ENCODE assay signal across 1 cellular context in the genomic region with DNA sequence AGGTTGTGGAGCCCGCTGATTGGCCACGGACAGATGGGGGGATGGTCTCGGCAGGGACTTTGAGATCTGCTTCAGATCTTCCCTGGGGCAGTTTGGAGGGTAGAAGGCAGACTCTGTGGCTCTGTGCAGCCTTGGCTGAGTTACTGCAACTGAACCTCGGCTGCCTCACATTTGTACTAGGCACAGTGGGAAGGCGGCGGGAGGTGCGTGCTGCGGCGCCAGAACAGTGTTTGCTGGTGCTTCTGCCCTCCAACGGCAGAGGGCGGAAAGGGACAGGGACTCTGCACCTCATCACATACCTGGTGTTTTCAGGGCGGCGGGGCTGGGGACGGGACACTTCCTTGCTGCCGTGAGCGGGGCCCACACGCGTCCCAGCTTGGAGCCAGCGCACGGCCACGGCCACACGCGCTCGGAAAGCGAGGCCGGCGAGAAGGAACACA.
TF ChIP-seq lines count a peak whose summit lies in the region.

No MANE protein-coding gene starts in this region.

TF ChIP-seq in HEK293, 187 proteins besides CTCF, POLR2A, EP300 and RAD21 (continued from another document):
- TF ChIP-seq, protein P1, sequence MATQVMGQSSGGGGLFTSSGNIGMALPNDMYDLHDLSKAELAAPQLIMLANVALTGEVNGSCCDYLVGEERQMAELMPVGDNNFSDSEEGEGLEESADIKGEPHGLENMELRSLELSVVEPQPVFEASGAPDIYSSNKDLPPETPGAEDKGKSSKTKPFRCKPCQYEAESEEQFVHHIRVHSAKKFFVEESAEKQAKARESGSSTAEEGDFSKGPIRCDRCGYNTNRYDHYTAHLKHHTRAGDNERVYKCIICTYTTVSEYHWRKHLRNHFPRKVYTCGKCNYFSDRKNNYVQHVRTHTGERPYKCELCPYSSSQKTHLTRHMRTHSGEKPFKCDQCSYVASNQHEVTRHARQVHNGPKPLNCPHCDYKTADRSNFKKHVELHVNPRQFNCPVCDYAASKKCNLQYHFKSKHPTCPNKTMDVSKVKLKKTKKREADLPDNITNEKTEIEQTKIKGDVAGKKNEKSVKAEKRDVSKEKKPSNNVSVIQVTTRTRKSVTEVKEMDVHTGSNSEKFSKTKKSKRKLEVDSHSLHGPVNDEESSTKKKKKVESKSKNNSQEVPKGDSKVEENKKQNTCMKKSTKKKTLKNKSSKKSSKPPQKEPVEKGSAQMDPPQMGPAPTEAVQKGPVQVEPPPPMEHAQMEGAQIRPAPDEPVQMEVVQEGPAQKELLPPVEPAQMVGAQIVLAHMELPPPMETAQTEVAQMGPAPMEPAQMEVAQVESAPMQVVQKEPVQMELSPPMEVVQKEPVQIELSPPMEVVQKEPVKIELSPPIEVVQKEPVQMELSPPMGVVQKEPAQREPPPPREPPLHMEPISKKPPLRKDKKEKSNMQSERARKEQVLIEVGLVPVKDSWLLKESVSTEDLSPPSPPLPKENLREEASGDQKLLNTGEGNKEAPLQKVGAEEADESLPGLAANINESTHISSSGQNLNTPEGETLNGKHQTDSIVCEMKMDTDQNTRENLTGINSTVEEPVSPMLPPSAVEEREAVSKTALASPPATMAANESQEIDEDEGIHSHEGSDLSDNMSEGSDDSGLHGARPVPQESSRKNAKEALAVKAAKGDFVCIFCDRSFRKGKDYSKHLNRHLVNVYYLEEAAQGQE (tag by site-specific recombination; IDR thresholded peaks at IDR 0.05): no peak
- no peak for TF ChIP-seq ZNF521 (tag by site-specific recombination; IDR thresholded peaks at IDR 0.05)
- TF ChIP-seq, protein P2, sequence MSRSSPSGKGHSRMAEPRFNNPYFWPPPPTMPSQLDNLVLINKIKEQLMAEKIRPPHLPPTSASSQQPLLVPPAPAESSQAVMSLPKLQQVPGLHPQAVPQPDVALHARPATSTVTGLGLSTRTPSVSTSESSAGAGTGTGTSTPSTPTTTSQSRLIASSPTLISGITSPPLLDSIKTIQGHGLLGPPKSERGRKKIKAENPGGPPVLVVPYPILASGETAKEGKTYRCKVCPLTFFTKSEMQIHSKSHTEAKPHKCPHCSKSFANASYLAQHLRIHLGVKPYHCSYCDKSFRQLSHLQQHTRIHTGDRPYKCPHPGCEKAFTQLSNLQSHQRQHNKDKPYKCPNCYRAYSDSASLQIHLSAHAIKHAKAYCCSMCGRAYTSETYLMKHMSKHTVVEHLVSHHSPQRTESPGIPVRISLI (tag by site-specific recombination; IDR thresholded peaks at IDR 0.05): no peak
- TF ChIP-seq, protein P3, sequence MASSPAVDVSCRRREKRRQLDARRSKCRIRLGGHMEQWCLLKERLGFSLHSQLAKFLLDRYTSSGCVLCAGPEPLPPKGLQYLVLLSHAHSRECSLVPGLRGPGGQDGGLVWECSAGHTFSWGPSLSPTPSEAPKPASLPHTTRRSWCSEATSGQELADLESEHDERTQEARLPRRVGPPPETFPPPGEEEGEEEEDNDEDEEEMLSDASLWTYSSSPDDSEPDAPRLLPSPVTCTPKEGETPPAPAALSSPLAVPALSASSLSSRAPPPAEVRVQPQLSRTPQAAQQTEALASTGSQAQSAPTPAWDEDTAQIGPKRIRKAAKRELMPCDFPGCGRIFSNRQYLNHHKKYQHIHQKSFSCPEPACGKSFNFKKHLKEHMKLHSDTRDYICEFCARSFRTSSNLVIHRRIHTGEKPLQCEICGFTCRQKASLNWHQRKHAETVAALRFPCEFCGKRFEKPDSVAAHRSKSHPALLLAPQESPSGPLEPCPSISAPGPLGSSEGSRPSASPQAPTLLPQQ (tag by site-specific recombination; IDR thresholded peaks at IDR 0.05): peak; percentile 38; the same call in 1 of the 2 replicates
- TF ChIP-seq TRIM28 (IDR thresholded peaks at IDR 0.05; ENCODE audit: borderline replicate concordance, low read length): peak; percentile 85
- no peak for TF ChIP-seq GLIS1 (tag by site-specific recombination; IDR thresholded peaks at IDR 0.05)
- TF ChIP-seq MEIS1 (CRISPR knock-in tag; IDR thresholded peaks at IDR 0.05; ENCODE audit: borderline replicate concordance): no peak
- TF ChIP-seq ZFP69B (tag by site-specific recombination; IDR thresholded peaks at IDR 0.05): 0 out of 2 replicates have a peak, but pooled peaks have one; percentile 28
- no peak for TF ChIP-seq SALL2 (tag by site-specific recombination; IDR thresholded peaks at IDR 0.05; ENCODE audit: borderline replicate concordance)
- no peak for TF ChIP-seq ZNF221 (tag by site-specific recombination; IDR thresholded peaks at IDR 0.05; ENCODE audit: borderline replicate concordance)
- TF ChIP-seq ZNF114 (tag by site-specific recombination; IDR thresholded peaks at IDR 0.05): no peak
- TF ChIP-seq ZNF394 (tag by site-specific recombination; IDR thresholded peaks at IDR 0.05; ENCODE audit: borderline replicate concordance): no peak
- TF ChIP-seq YY1 (tag by site-specific recombination; IDR thresholded peaks at IDR 0.05): no peak
- no peak for TF ChIP-seq ZNF561 (tag by site-specific recombination; IDR thresholded peaks at IDR 0.05; ENCODE audit: borderline replicate concordance)
- TF ChIP-seq, protein P4, sequence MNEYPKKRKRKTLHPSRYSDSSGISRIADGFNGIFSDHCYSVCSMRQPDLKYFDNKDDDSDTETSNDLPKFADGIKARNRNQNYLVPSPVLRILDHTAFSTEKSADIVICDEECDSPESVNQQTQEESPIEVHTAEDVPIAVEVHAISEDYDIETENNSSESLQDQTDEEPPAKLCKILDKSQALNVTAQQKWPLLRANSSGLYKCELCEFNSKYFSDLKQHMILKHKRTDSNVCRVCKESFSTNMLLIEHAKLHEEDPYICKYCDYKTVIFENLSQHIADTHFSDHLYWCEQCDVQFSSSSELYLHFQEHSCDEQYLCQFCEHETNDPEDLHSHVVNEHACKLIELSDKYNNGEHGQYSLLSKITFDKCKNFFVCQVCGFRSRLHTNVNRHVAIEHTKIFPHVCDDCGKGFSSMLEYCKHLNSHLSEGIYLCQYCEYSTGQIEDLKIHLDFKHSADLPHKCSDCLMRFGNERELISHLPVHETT (tag by site-specific recombination; IDR thresholded peaks at IDR 0.05): no peak
- TF ChIP-seq, protein P5, sequence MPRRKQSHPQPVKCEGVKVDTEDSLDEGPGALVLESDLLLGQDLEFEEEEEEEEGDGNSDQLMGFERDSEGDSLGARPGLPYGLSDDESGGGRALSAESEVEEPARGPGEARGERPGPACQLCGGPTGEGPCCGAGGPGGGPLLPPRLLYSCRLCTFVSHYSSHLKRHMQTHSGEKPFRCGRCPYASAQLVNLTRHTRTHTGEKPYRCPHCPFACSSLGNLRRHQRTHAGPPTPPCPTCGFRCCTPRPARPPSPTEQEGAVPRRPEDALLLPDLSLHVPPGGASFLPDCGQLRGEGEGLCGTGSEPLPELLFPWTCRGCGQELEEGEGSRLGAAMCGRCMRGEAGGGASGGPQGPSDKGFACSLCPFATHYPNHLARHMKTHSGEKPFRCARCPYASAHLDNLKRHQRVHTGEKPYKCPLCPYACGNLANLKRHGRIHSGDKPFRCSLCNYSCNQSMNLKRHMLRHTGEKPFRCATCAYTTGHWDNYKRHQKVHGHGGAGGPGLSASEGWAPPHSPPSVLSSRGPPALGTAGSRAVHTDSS (tag by site-specific recombination; IDR thresholded peaks at IDR 0.05): no peak
- TF ChIP-seq GLIS2 (tag by site-specific recombination; IDR thresholded peaks at IDR 0.05): no peak
- TF ChIP-seq ZNF473 (tag by site-specific recombination; IDR thresholded peaks at IDR 0.05): no peak
